In genomic region chr20:58737198-58737597, GRCh38 we compare ENCODE assay signal across 11 cellular contexts.
"Had no signal": no experiment of that assay in that cellular context is flagged by ENCODE, and none has a peak within 500 bp of the region (broad histone marks: within the 10 kb centered on the region; RNA-seq: fewer than 3 reads in every experiment).

No MANE protein-coding gene starts in this region.

- FAIRE-seq: H1, H54 had no signal

- H2AFZ ChIP-seq: GM23248, GM23338 had no signal

- H3K4me3 ChIP-seq: GM23248, GM23338, HAP-1 had no signal

- DNase-seq: GM23248, GOT3, H7, H9, HCEC 1CT, HFFc6 had no signal

- H3K9ac ChIP-seq: GM23248 had no signal

- H3K36me3 ChIP-seq: HAP-1 had no signal

- H3K9me3 ChIP-seq: HAP-1 had no signal

- H3K4me2 ChIP-seq: GM23338 had no signal

- H3K27ac ChIP-seq: GM23248 had no signal

- H3K4me1 ChIP-seq: HAP-1 had no signal

- ATAC-seq: GM23338, HCT116 had no signal
